12 cellular contexts compared by ENCODE assay signal in genomic region chr3:58048301-58048700, GRCh38. TPM values are rescaled to one million over a fixed set of nuclear protein-coding genes. Genes with fewer than 3 reads are reported as not detected.
DNase-seq lines count a peak whose midpoint lies in the region; ATAC-seq and TF ChIP-seq lines count a peak whose summit lies in the region.
"Had no signal": no experiment of that assay in that cellular context is flagged by ENCODE, and none has a peak within 500 bp of the region (broad histone marks: within the 10 kb centered on the region; RNA-seq: fewer than 3 reads in every experiment).

No MANE protein-coding gene starts in this region.

- H3K36me3 Mint-ChIP-seq in Calu3 (ENCODE audit: insufficient read depth, unreplicated experiment): peaks cover 46% of the 10 kb centered on the region

- H3K79me2 ChIP-seq in SK-N-SH (ENCODE audit: insufficient read depth) (peaks cover 95% of the 10 kb centered on the region), osteoblast (ENCODE audit: insufficient read depth, low read length) (peaks cover 82% of the 10 kb centered on the region)

- TF ChIP-seq CTCF in Calu3 (IDR thresholded peaks at IDR 0.05; ENCODE audit: unreplicated experiment) (no peak), SK-N-SH (IDR thresholded peaks at IDR 0.05) (no peak), fibroblast of villous mesenchyme (IDR thresholded peaks at IDR 0.05; ENCODE audit: insufficient read depth, low read depth, low read length) (no peak), osteoblast (IDR thresholded peaks at IDR 0.05; ENCODE audit: extremely low read depth, low read depth, low read length) (no peak), ovary (IDR thresholded peaks at IDR 0.05) (no peak), tibial nerve (IDR thresholded peaks at IDR 0.05) (no peak)

- no peak for ATAC-seq in GM21737 (IDR thresholded peaks at IDR 0.05; ENCODE audit: unreplicated experiment)

- peaks cover 65% of the 10 kb centered on the region for H3K4me1 Mint-ChIP-seq in Calu3 (ENCODE audit: low read depth, unreplicated experiment)

- H3K4me3 ChIP-seq in SK-N-SH (ENCODE audit: low read depth in 2 of 2, low read length in 1 of 2) (no peak overlapping the region), fibroblast of villous mesenchyme (ENCODE audit: low read depth, low read length) (peak overlapping the region; percentile 11), osteoblast (ENCODE audit: insufficient read depth, low read length) (no peak overlapping the region), ovary (no peak overlapping the region), tibial nerve (no peak overlapping the region)

- TF ChIP-seq EP300 in SK-N-SH (IDR thresholded peaks at IDR 0.05; ENCODE audit: borderline replicate concordance in 1 of 2, low read depth in 1 of 2, low read length in 1 of 2) (no peak), ovary (IDR thresholded peaks at IDR 0.05) (no peak), tibial nerve (IDR thresholded peaks at IDR 0.05) (peak in 1 of 2 donors; percentile 60)

- DNase-seq in Calu3 (peak; percentile 40), SK-N-SH (no peak), fibroblast of villous mesenchyme (ENCODE audit: low read depth) (peak; percentile 40), osteoblast (ENCODE audit: insufficient read length, low spot score, missing footprints) (no peak), dedifferentiated amniotic fluid mesenchymal stem cell (ENCODE audit: extremely low spot score) (no peak), ovary (no peak), tibial nerve (ENCODE audit: low spot score in 2 of 2) (no peak)
- DNase-seq: activated naive CD4-positive, alpha-beta T cell treated with anti-CD3 and anti-CD28 coated beads for 36 hours; COR-L47; NCI-H1694 treated with DMSO at 0.1 percent for 48 hours; T-helper 9 cell had no signal

- H3K4me1 ChIP-seq in SK-N-SH (ENCODE audit: control insufficient read depth in 1 of 2, insufficient read depth in 2 of 2, low read depth in 1 of 2, low read length in 1 of 2) (peaks cover 36 to 50% of the 10 kb centered on the region in 2 experiments), osteoblast (ENCODE audit: insufficient read depth, low read length) (peaks cover 82% of the 10 kb centered on the region), ovary (ENCODE audit: insufficient read depth) (peaks cover 12% of the 10 kb centered on the region), tibial nerve (peaks cover 0 to 100% (median 43%) of the 10 kb centered on the region in 4 donors)

- H4K20me1 ChIP-seq in SK-N-SH (ENCODE audit: insufficient read depth) (0 out of 2 replicates have a peak, but pooled peaks cover 5% of the 10 kb centered on the region), osteoblast (ENCODE audit: insufficient read depth, low read length) (peaks cover 10% of the 10 kb centered on the region)

- H3K9me3 ChIP-seq in SK-N-SH: no peaks in the 10 kb centered on the region
- H3K9me3 ChIP-seq in osteoblast (ENCODE audit: low read depth, low read length): no peaks in the 10 kb centered on the region
- H3K9me3 ChIP-seq in ovary: no peaks in the 10 kb centered on the region
- H3K9me3 ChIP-seq in tibial nerve: no peaks in the 10 kb centered on the region

- peak overlapping the region; percentile 43; the same call in 1 of the 2 replicates for H3K9ac ChIP-seq in SK-N-SH

- H3K9me3 Mint-ChIP-seq in Calu3 (ENCODE audit: low read depth, unreplicated experiment): no peaks in the 10 kb centered on the region
- H3K9me3 Mint-ChIP-seq: activated naive CD4-positive, alpha-beta T cell treated with anti-CD3 and anti-CD28 coated beads for 36 hours had no signal

- H3K27me3 ChIP-seq in SK-N-SH (ENCODE audit: insufficient read depth) (no peaks in the 10 kb centered on the region), osteoblast (ENCODE audit: insufficient read depth, low read length) (no peaks in the 10 kb centered on the region), ovary (no peaks in the 10 kb centered on the region), tibial nerve (no peaks in the 10 kb centered on the region)

- H2AFZ ChIP-seq in SK-N-SH (ENCODE audit: low read depth) (no peak overlapping the region), osteoblast (ENCODE audit: low read length) (no peak overlapping the region)

- peaks cover 69% of the 10 kb centered on the region for H3F3A ChIP-seq in SK-N-SH (replicated peaks; ENCODE audit: insufficient read depth)

- intact Hi-C loops in Calu3 (cut with micrococcal nuclease; ENCODE audit: unreplicated experiment) (loop anchor here (5.0 kb wide), 1 partner anchor 86 kb away; no protein-coding TSS in a partner anchor), ovary (cut with DNase I) (no loop called here)

- H3K4me3 Mint-ChIP-seq in Calu3 (ENCODE audit: low read depth, unreplicated experiment): no peak overlapping the region
- H3K4me3 Mint-ChIP-seq: activated naive CD4-positive, alpha-beta T cell treated with anti-CD3 and anti-CD28 coated beads for 36 hours had no signal

- no peaks in the 10 kb centered on the region for H3K9me2 ChIP-seq in SK-N-SH

- no TSS peak for BruUV-seq in Calu3 (replicated peaks; lab: Mats Ljungman, UMichigan)

- WGBS in SK-N-SH (ENCODE audit: low lambda C conversion rate): 69% methylated on average over 4 of the region's 4 CpGs
- 54 to 58% (median 56%) methylated on average over 4 of the region's 4 CpGs for WGBS in ovary, 3 donors
- 57 to 71% methylated on average over 4 of the region's 4 CpGs for WGBS in tibial nerve, 2 donors

- H3K4me2 ChIP-seq in SK-N-SH: peak overlapping the region; percentile 47
- H3K4me2 ChIP-seq in osteoblast (ENCODE audit: insufficient read depth, low read length): peak overlapping the region; percentile 40

- H3K27me3 Mint-ChIP-seq in Calu3 (ENCODE audit: unreplicated experiment): no peaks in the 10 kb centered on the region

- peak overlapping the region; percentile 99 for H3K27ac Mint-ChIP-seq in Calu3 (ENCODE audit: unreplicated experiment)
- H3K27ac Mint-ChIP-seq: activated naive CD4-positive, alpha-beta T cell treated with anti-CD3 and anti-CD28 coated beads for 36 hours had no signal

- TF ChIP-seq RAD21 in SK-N-SH (IDR thresholded peaks at IDR 0.05; ENCODE audit: low read length): no peak

- H3K36me3 ChIP-seq in SK-N-SH (replicated peaks in 1 of 2; ENCODE audit: control insufficient read depth in 1 of 2, insufficient read depth in 2 of 2, low read length in 1 of 2) (no peaks in the 10 kb centered on the region), osteoblast (ENCODE audit: insufficient read depth, low read length) (no peaks in the 10 kb centered on the region), ovary (no peaks in the 10 kb centered on the region), tibial nerve (no peaks in the 10 kb centered on the region)

- POLR2A ChIA-PET in SK-N-SH (lab: Yijun Ruan, JAX): no interaction called here

- H3K27ac ChIP-seq in SK-N-SH (ENCODE audit: low read depth in 2 of 2, low read length in 1 of 2) (peak overlapping the region; percentile 56 to 92), osteoblast (ENCODE audit: low read depth, low read length) (peak overlapping the region; percentile 93), ovary (no peak overlapping the region), tibial nerve (peak overlapping the region in 2 of 4 donors; percentile 64 to 77)

- CTCF ChIA-PET in Calu3 (lab: Charles Lee) (interaction anchor here (1.2 to 1.8 kb wide), 4 partner anchors 11 to 64 kb away, joined by 3 to 10 read pairs (median 6); partner anchors contain the start of gene FLNB), SK-N-SH (lab: Yijun Ruan, JAX) (no interaction called here)

- TF ChIP-seq POLR2A in ovary (IDR thresholded peaks at IDR 0.05) (no peak), tibial nerve (IDR thresholded peaks at IDR 0.05) (no peak)

TF ChIP-seq in SK-N-SH, 30 proteins besides CTCF, POLR2A, EP300 and RAD21 (continues in another document):
- no peak for TF ChIP-seq RFX5 (IDR thresholded peaks at IDR 0.05; ENCODE audit: low read length)
- no peak for TF ChIP-seq GABPA (IDR thresholded peaks at IDR 0.05; ENCODE audit: low read depth)
- TF ChIP-seq MAX (IDR thresholded peaks at IDR 0.05; ENCODE audit: low read depth): no peak
- no peak for TF ChIP-seq EZH2phosphoT487 (IDR thresholded peaks at IDR 0.05; ENCODE audit: borderline replicate concordance, low read depth)
- no peak for TF ChIP-seq REST (IDR thresholded peaks at IDR 0.05; ENCODE audit: low read depth, low read length)

RNA-seq across cellular contexts. Expression of gene FLNB, which starts 40.1 kb away (rescaled TPM):
- 136 and 147 TPM in 2 replicates for total RNA-seq in Calu3 (2022)
- polyA plus RNA-seq in SK-N-SH (2012; rRNA removed): 115 and 127 TPM in 2 replicates
- 44.1 and 52.4 TPM in 2 replicates for polyA plus RNA-seq in SK-N-SH (2012; cell fraction: cytosol; rRNA removed)
- polyA plus RNA-seq in SK-N-SH (2012; cell fraction: nucleus; rRNA removed): 397 and 536 TPM in 2 replicates
- 325 and 369 TPM in 2 replicates for total RNA-seq in fibroblast of villous mesenchyme
- 259 and 274 TPM in 2 replicates for total RNA-seq in osteoblast
- 100 to 1,000 TPM in 5 of 7 donors, 10 to 100 TPM in 2; 51.9 to 141 (median 126) TPM for total RNA-seq in ovary
- polyA plus RNA-seq in ovary: 100 to 1,000 TPM in 1 of 2 donors, 10 to 100 TPM in 1; 78.6 to 190 TPM
- 100 to 1,000 TPM; 265 to 345 (median 277) TPM for total RNA-seq in tibial nerve

Comparison
In these comparisons a context has a peak if more than half of its experiments do, and no peak if none do; other contexts are left out.
1. DNase-seq: peak in Calu3 (single experiment) and fibroblast of villous mesenchyme (single experiment); none in SK-N-SH (single experiment), osteoblast (single experiment), dedifferentiated amniotic fluid mesenchymal stem cell (single experiment), ovary (0 of 5) and tibial nerve (0 of 2).
2. H3K27ac ChIP-seq: peak in SK-N-SH (2 of 2) and osteoblast (single experiment); none in ovary (0 of 2).